In the genomic region with DNA sequence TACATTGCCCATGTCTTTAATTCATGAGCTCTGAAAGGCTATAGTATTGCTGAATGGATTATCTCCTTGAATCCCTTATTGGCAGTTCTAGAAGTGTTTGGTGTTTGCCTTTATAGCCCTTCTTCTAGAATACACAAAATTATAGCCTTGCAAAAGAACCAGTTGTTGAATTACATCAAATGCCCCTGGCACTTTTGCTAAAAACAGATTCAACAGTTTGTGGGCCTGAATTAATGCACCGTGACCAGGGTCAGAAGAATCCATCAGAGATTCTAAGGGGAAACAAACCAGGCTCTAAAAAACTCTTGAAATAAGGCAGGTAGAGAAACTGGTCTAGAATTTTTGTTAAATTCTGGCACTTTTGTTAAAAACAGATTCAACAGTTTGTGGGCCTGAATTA, we compare ENCODE assay signal across 26 cellular contexts.
"Had no signal": no experiment of that assay in that cellular context is flagged by ENCODE, and none has a peak within 500 bp of the region (broad histone marks: within the 10 kb centered on the region; RNA-seq: fewer than 3 reads in every experiment).

No MANE protein-coding gene starts in this region.

- DNase-seq: colonic mucosa; effector memory CD4-positive, alpha-beta T cell; erythroblast; esophagus squamous epithelium; hypothalamus; immature natural killer cell; islet precursor cell; kidney glomerular epithelial cell; left colon; left ventricle myocardium superior; lower lobe of right lung; naive thymus-derived CD8-positive, alpha-beta T cell; nucleus accumbens; right cardiac atrium; sigmoid colon; spleen; stimulated activated CD4-positive, alpha-beta T cell treated with anti-CD3 and anti-CD28 coated beads, Interleukin-4, amount 100 ng/mL, for 4 hours; stimulated activated naive CD8-positive, alpha-beta T cell treated with anti-CD3 and anti-CD28 coated beads, Interleukin-15, Interleukin-2, amounts not matched to agents 100 U/mL and 50 U/mL, for 24 hours; substantia nigra; testis; tibial artery had no signal

- H3K4me3 Mint-ChIP-seq: dendritic cell treated with granulocyte-macrophage colony-stimulating factor and Interleukin-4, amounts not matched to agents 40 ng/mL and 50 ng/mL, for 4 days; immature natural killer cell; naive thymus-derived CD8-positive, alpha-beta T cell; neural crest cell; stimulated activated memory B cell treated with anti-CD40 and anti-IgM and Interleukin-4, amounts not matched to agents 10 μg/mL and 1 μg/mL and 100 μg/mL, for 72 hours; type B pancreatic cell had no signal

- H3K27ac Mint-ChIP-seq: dendritic cell treated with granulocyte-macrophage colony-stimulating factor and Interleukin-4, amounts not matched to agents 40 ng/mL and 50 ng/mL, for 4 days; immature natural killer cell; naive thymus-derived CD8-positive, alpha-beta T cell; stimulated activated memory B cell treated with anti-CD40 and anti-IgM and Interleukin-4, amounts not matched to agents 10 μg/mL and 1 μg/mL and 100 μg/mL, for 72 hours; type B pancreatic cell had no signal

- H3K27me3 Mint-ChIP-seq: dendritic cell treated with granulocyte-macrophage colony-stimulating factor and Interleukin-4, amounts not matched to agents 40 ng/mL and 50 ng/mL, for 4 days; naive thymus-derived CD8-positive, alpha-beta T cell; stimulated activated memory B cell treated with anti-CD40 and anti-IgM and Interleukin-4, amounts not matched to agents 10 μg/mL and 1 μg/mL and 100 μg/mL, for 72 hours; type B pancreatic cell had no signal

- H3K36me3 ChIP-seq: colonic mucosa, esophagus squamous epithelium, lower lobe of right lung, prostate gland, sigmoid colon, spleen, tibial artery had no signal

- H3K27me3 ChIP-seq: colonic mucosa, esophagus squamous epithelium, sigmoid colon, spleen, testis, tibial artery had no signal

- H3K4me3 ChIP-seq: colonic mucosa, esophagus squamous epithelium, lower lobe of right lung, prostate gland, sigmoid colon, spleen, testis, tibial artery had no signal

- H3K9me3 ChIP-seq: colonic mucosa, esophagus squamous epithelium, lower lobe of right lung, prostate gland, sigmoid colon, spleen, testis, tibial artery had no signal

- H3K27ac ChIP-seq: colonic mucosa, esophagus squamous epithelium, lower lobe of right lung, prostate gland, sigmoid colon, spleen, testis, tibial artery had no signal

- H3K4me1 Mint-ChIP-seq: immature natural killer cell; naive thymus-derived CD8-positive, alpha-beta T cell; stimulated activated memory B cell treated with anti-CD40 and anti-IgM and Interleukin-4, amounts not matched to agents 10 μg/mL and 1 μg/mL and 100 μg/mL, for 72 hours had no signal

- H3K36me3 Mint-ChIP-seq: naive thymus-derived CD8-positive, alpha-beta T cell had no signal

- ATAC-seq: left colon; left ventricle myocardium superior; lower lobe of right lung; naive thymus-derived CD8-positive, alpha-beta T cell; right cardiac atrium; stimulated activated memory B cell treated with anti-CD40 and anti-IgM and Interleukin-4, amounts not matched to agents 10 μg/mL and 1 μg/mL and 100 μg/mL, for 72 hours; stimulated activated naive CD8-positive, alpha-beta T cell treated with anti-CD3 and anti-CD28 coated beads, Interleukin-15, Interleukin-2, amounts not matched to agents 100 U/mL and 50 U/mL, for 24 hours had no signal

- H3K4me1 ChIP-seq: colonic mucosa, esophagus squamous epithelium, lower lobe of right lung, prostate gland, sigmoid colon, spleen, testis, tibial artery had no signal
